ENCODE assay signal across 8 cellular contexts in genomic region chr10:125144693-125145623, GRCh38. TPM values are rescaled to one million over a fixed set of nuclear protein-coding genes. Genes with fewer than 3 reads are reported as not detected.
A peak's percentile ranks its signal among the peaks of the same experiment; 100 is the strongest.
DNase-seq lines count a peak whose midpoint lies in the region; ATAC-seq, FAIRE-seq and TF ChIP-seq lines count a peak whose summit lies in the region.

No MANE protein-coding gene starts in this region.

- intact Hi-C loops in kidney (cut with DNase I) (no loop called here), thyroid gland (cut with DNase I) (no loop called here)

- peak overlapping the region; percentile 21 to 36 for H3K9ac ChIP-seq in kidney (ENCODE audit: low read length in 2 of 2)

- TF ChIP-seq CTCF in astrocyte of the spinal cord (IDR thresholded peaks at IDR 0.05; ENCODE audit: low read depth, low read length) (peak; percentile 58), kidney (IDR thresholded peaks at IDR 0.05; ENCODE audit: borderline replicate concordance, extremely low read depth, insufficient read depth) (peak; percentile 27), thyroid gland (IDR thresholded peaks at IDR 0.05) (peak in 3 of 6 experiments; percentile 35 to 42 (median 41))

- TF ChIP-seq POLR2A in thyroid gland (IDR thresholded peaks at IDR 0.05), result no peak

- H3K9me3 ChIP-seq in kidney (ENCODE audit: control insufficient read depth in 1 of 2, low read length in 2 of 2) (no peaks in the 10 kb centered on the region), thyroid gland (no peaks in the 10 kb centered on the region)

- in situ Hi-C loops in astrocyte of the spinal cord (cut with HindIII; ENCODE audit: low sequenced_read_pairs), result no loop called here

- ATAC-seq in HG03521 (IDR thresholded peaks at IDR 0.05; ENCODE audit: unreplicated experiment) (peak; percentile 54), HG03280 (IDR thresholded peaks at IDR 0.05; ENCODE audit: unreplicated experiment) (no peak), GM18520 (IDR thresholded peaks at IDR 0.05; ENCODE audit: unreplicated experiment) (no peak)

- peaks cover 0 to 3% of the 10 kb centered on the region in 2 donors for H3K36me3 ChIP-seq in kidney (ENCODE audit: control insufficient read depth in 1 of 2, insufficient read depth in 2 of 2, low read length in 2 of 2)
- no peaks in the 10 kb centered on the region for H3K36me3 ChIP-seq in thyroid gland

- H3K4me3 ChIP-seq in astrocyte of the spinal cord (ENCODE audit: low read depth, low read length) (no peak overlapping the region), kidney (ENCODE audit: low read length in 2 of 2) (no peak overlapping the region), thyroid gland (replicated peaks in 1 of 3) (no peak overlapping the region)

- 30 to 37% methylated on average over 11 of the region's 13 CpGs for WGBS in thyroid gland, 2 donors

- H3K4me1 ChIP-seq in kidney (ENCODE audit: control insufficient read depth in 1 of 2, insufficient read depth in 1 of 2, low read depth in 1 of 2, low read length in 2 of 2) (peaks cover 52 to 67% of the 10 kb centered on the region in 2 donors), thyroid gland (peaks cover 71 to 88% of the 10 kb centered on the region in 2 donors)

- no peaks in the 10 kb centered on the region for H3K27me3 ChIP-seq in thyroid gland

- peak; percentile 22 for DNase-seq in DMS114 treated with DMSO at 0.1 percent for 48 hours (lab: John Stamatoyannopoulos, UW; ENCODE audit: unreplicated experiment)
- DNase-seq in astrocyte of the spinal cord (ENCODE audit: low read depth, low spot score), result no peak
- no peak for DNase-seq in kidney
- peak; percentile 69 for DNase-seq in thyroid gland
- DNase-seq in KG1 (lab: John Stamatoyannopoulos, UW), result no peak

- no peak for FAIRE-seq in kidney (lab: Jason Lieb, UNC)

- H3K27ac ChIP-seq in kidney (ENCODE audit: low read depth in 2 of 2, low read length in 2 of 2), result peak overlapping the region; percentile 59 to 65
- peak overlapping the region; percentile 78 to 84 (median 82) for H3K27ac ChIP-seq in thyroid gland

RNA-seq across cellular contexts. Expression of gene CTBP2, which starts 15.4 kb away (rescaled TPM):
- 111 TPM for total RNA-seq in kidney
- polyA plus RNA-seq in kidney (ENCODE audit: insufficient read depth, low read depth, low replicate concordance), result 33.1 TPM
- total RNA-seq in thyroid gland, result 100 to 1,000 TPM in 3 of 4 donors, 10 to 100 TPM in 1; 92.4 to 136 (median 125) TPM

Comparison
In these comparisons a context has a peak if more than half of its experiments do, and no peak if none do; other contexts are left out.
1. DNase-seq: peak in DMS114 treated with DMSO at 0.1 percent for 48 hours (single experiment) and thyroid gland (2 of 2); none in astrocyte of the spinal cord (single experiment), kidney (single experiment) and KG1 (single experiment).